ENCODE assay signal across 22 cellular contexts in the genomic region with DNA sequence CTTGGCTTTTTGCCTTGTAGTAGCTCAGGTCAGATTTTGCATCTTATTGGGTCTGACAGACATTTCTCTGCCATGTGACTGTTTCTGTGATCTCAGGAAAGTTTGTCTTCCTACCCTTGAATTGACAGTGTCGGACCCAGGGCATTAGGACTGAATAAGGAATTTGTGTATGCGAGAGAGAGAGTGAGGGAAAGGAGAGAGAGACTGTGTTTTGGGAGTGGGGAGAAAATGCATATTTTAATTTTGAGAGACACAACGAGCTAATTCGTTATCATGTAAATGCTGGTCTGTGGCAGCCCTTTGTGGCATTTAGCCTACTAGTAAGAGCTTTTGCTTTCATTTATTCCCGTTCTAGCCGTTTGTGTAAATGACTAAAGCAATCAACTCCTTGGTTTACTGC.
DNase-seq lines count a peak whose midpoint lies in the region; ATAC-seq, FAIRE-seq and TF ChIP-seq lines count a peak whose summit lies in the region.
"Had no signal": no experiment of that assay in that cellular context is flagged by ENCODE, and none has a peak within 500 bp of the region (broad histone marks: within the 10 kb centered on the region; RNA-seq: fewer than 3 reads in every experiment).

No MANE protein-coding gene starts in this region.

- H3K18ac ChIP-seq in H1 (ENCODE audit: extremely low read depth, low read length) = no peak overlapping the region

- CTCF ChIA-PET in H1 (lab: Charles Lee; ENCODE audit: partially characterized antibody) = interaction anchor here (0.6 to 3.1 kb wide), 6 partner anchors 8 to 590 kb away, joined by 3 to 42 read pairs (median 3); no protein-coding TSS in a partner anchor

- no peak overlapping the region for H2BK15ac ChIP-seq in H1 (ENCODE audit: low read length)

- H3K4ac ChIP-seq in H1 (replicated peaks; ENCODE audit: insufficient read length, low read depth, low read length) = no peak overlapping the region

- intact Hi-C loops in mucosa of descending colon (cut with DNase I, micrococcal nuclease) (no loop called here), stomach (cut with DNase I; ENCODE audit: low total_unique reads) (loop anchor here (10.0 kb wide), 1 partner anchor 651 kb away; no protein-coding TSS in a partner anchor)

- no peak for TF ChIP-seq POLR2A in H1 (IDR thresholded peaks at IDR 0.05; ENCODE audit: control extremely low read depth in 1 of 2, low read depth in 2 of 2, low read length in 2 of 2)
- TF ChIP-seq POLR2A in stomach (IDR thresholded peaks at IDR 0.05) = no peak

- DNase-seq in H1 (ENCODE audit: low read depth in 1 of 2, low spot score in 2 of 2) = no peak
- DNase-seq in mucosa of descending colon = no peak
- no peak for DNase-seq in anterior cingulate cortex (lab: John Stamatoyannopoulos, UW)
- no peak for DNase-seq in NCI-H2196 treated with DMSO at 0.1 percent for 48 hours (lab: John Stamatoyannopoulos, UW; ENCODE audit: unreplicated experiment)
- no peak for DNase-seq in stomach
- DNase-seq: activated CD4-positive, alpha-beta T cell treated with anti-CD3 and anti-CD28 coated beads, Interleukin-2, amount 50 U/mL, for 1 hour; activated naive CD4-positive, alpha-beta T cell treated with anti-CD3 and anti-CD28 coated beads for 36 hours; amygdala; DND-41; gastrocnemius medialis; HCEC 1CT; hippocampal formation; NCI-H1092 treated with DMSO at 0.1 percent for 48 hours; NCI-H2029; NCI-H2227 treated with DMSO at 0.1 percent for 48 hours; psoas muscle had no signal

- no peaks in the 10 kb centered on the region for H3K9me3 ChIP-seq in HUES64 (ENCODE audit: insufficient read depth, low read depth, low read length)
- H3K9me3 ChIP-seq in H1 (ENCODE audit: insufficient read depth in 2 of 2, low read depth in 1 of 2, low read length in 1 of 2) = no peaks in the 10 kb centered on the region
- H3K9me3 ChIP-seq in mucosa of descending colon = no peaks in the 10 kb centered on the region
- no peaks in the 10 kb centered on the region for H3K9me3 ChIP-seq in stomach
- H3K9me3 ChIP-seq: BLaER1, gastrocnemius medialis, neutrophil, psoas muscle had no signal

- no peak overlapping the region for H2BK5ac ChIP-seq in H1 (ENCODE audit: low read depth, low read length)

- H2BK120ac ChIP-seq in H1 (replicated peaks; ENCODE audit: low read depth, low read length) = no peak overlapping the region

- H3K56ac ChIP-seq in H1 (replicated peaks; ENCODE audit: insufficient read length, low read depth, low read length) = no peak overlapping the region

- H2AK5ac ChIP-seq in H1 (ENCODE audit: low read depth, low read length) = no peak overlapping the region

- no peaks in the 10 kb centered on the region for H3K4me1 ChIP-seq in ACC112 (ENCODE audit: control insufficient read depth, insufficient read depth, low read length, unreplicated experiment)
- H3K4me1 ChIP-seq in HUES64 (ENCODE audit: insufficient read depth, low read length) = peaks cover 35% of the 10 kb centered on the region
- H3K4me1 ChIP-seq in H1 (replicated peaks in 1 of 4; ENCODE audit: control insufficient read depth in 3 of 4, insufficient read depth in 4 of 4, low read length in 3 of 4) = peaks cover 5 to 25% (median 19%) of the 10 kb centered on the region in 4 experiments; a peak in 5 of 7 replicates
- no peaks in the 10 kb centered on the region for H3K4me1 ChIP-seq in mucosa of descending colon (ENCODE audit: low read depth)
- H3K4me1 ChIP-seq in stomach = no peaks in the 10 kb centered on the region
- H3K4me1 ChIP-seq: BLaER1, gastrocnemius medialis, psoas muscle had no signal

- peak overlapping the region; percentile 43 to 51; a peak in 3 of 4 replicates for H3K4me2 ChIP-seq in H1 (ENCODE audit: insufficient read depth in 1 of 2, low read depth in 2 of 2, low read length in 2 of 2)
- H3K4me2 ChIP-seq: BLaER1 had no signal

- H3K23ac ChIP-seq in H1 (ENCODE audit: insufficient read length) = no peak overlapping the region

- POLR2A ChIA-PET in H1 (lab: Charles Lee; ENCODE audit: partially characterized antibody) = no interaction called here

- 23% methylated on average over 6 of the region's 6 CpGs for WGBS in HUES64
- WGBS in H1 (ENCODE audit: extremely low coverage in 1 of 2, insufficient coverage in 1 of 2, insufficient read length in 1 of 2, insufficient replicate concordance in 2 of 2, low coverage in 1 of 2, low lambda C conversion rate in 2 of 2, missing lambda C conversion rate in 1 of 2), 2 experiments = 24 to 100% methylated on average over 1 to 6 of the region's 6 CpGs
- WGBS in stomach, 5 donors = 35 to 55% (median 46%) methylated on average over 6 of the region's 6 CpGs

- TF ChIP-seq CTCF in H1 (IDR thresholded peaks at IDR 0.05; ENCODE audit: control extremely low read depth in 1 of 3, insufficient read depth in 1 of 3, low read depth in 1 of 3, low read length in 3 of 3) (no peak), mucosa of descending colon (IDR thresholded peaks at IDR 0.05) (no peak), stomach (IDR thresholded peaks at IDR 0.05) (no peak)

- no peak overlapping the region for H4K91ac ChIP-seq in H1 (replicated peaks; ENCODE audit: insufficient read length, low read length)

- H2AFZ ChIP-seq in ACC112 (ENCODE audit: low read length, unreplicated experiment) (peak overlapping the region; percentile 24), H1 (ENCODE audit: low read length) (peak overlapping the region; percentile 47; the same call in 1 of the 2 replicates)

- H3K36me3 ChIP-seq in ACC112 (ENCODE audit: insufficient read depth, low read length) = no peaks in the 10 kb centered on the region
- no peaks in the 10 kb centered on the region for H3K36me3 ChIP-seq in HUES64 (ENCODE audit: insufficient read depth, low read length)
- no peaks in the 10 kb centered on the region for H3K36me3 ChIP-seq in H1 (ENCODE audit: control insufficient read depth in 2 of 4, insufficient read depth in 4 of 4, low read length in 3 of 4)
- H3K36me3 ChIP-seq in mucosa of descending colon (ENCODE audit: low read depth) = no peaks in the 10 kb centered on the region
- no peaks in the 10 kb centered on the region for H3K36me3 ChIP-seq in stomach
- H3K36me3 ChIP-seq: BLaER1, gastrocnemius medialis, neutrophil had no signal

- no peaks in the 10 kb centered on the region for H3K79me1 ChIP-seq in H1 (ENCODE audit: low read depth, low read length)

- H3K27me3 ChIP-seq in ACC112 (ENCODE audit: insufficient read depth, low read length) (no peaks in the 10 kb centered on the region), HUES64 (ENCODE audit: insufficient read depth, low read length) (no peaks in the 10 kb centered on the region), H1 (replicated peaks in 1 of 4; ENCODE audit: control insufficient read depth in 3 of 4, extremely low read depth in 1 of 4, insufficient read depth in 3 of 4, low read length in 3 of 4) (no peaks in the 10 kb centered on the region), stomach (no peaks in the 10 kb centered on the region)
- H3K27me3 ChIP-seq: BLaER1, gastrocnemius medialis had no signal

- TF ChIP-seq RAD21 in H1 (IDR thresholded peaks at IDR 0.05 in 1 of 2, conservative IDR thresholded peaks at IDR 0.05 in 1 of 2; ENCODE audit: low read depth in 2 of 2, low read length in 2 of 2) = no peak

- H4K5ac ChIP-seq in H1 (ENCODE audit: insufficient read length, low read depth, low read length) = no peak overlapping the region

- H4K20me1 ChIP-seq in H1 (replicated peaks in 1 of 2; ENCODE audit: control insufficient read depth in 1 of 2, insufficient read depth in 2 of 2, low read length in 2 of 2) = no peaks in the 10 kb centered on the region
- H4K20me1 ChIP-seq: BLaER1 had no signal

- no peaks in the 10 kb centered on the region for H3K79me2 ChIP-seq in ACC112 (ENCODE audit: control insufficient read depth, insufficient read depth, low read length, unreplicated experiment)
- H3K79me2 ChIP-seq in H1 (ENCODE audit: control insufficient read depth in 1 of 2, insufficient read depth in 2 of 2, low read length in 2 of 2) = no peaks in the 10 kb centered on the region

- no peak overlapping the region for H4K8ac ChIP-seq in H1 (ENCODE audit: extremely low read depth, insufficient read depth, low read length)

- H2BK20ac ChIP-seq in H1 (ENCODE audit: low read length) = no peak overlapping the region; the same call in 1 of the 2 replicates

- H3K4me3 ChIP-seq in ACC112 (ENCODE audit: low read depth, low read length) (no peak overlapping the region), HUES64 (ENCODE audit: low read length) (0 out of 2 replicates have a peak overlapping the region, but pooled peaks have one; percentile 6), H1 (ENCODE audit: extremely low read depth in 1 of 4, insufficient read depth in 2 of 4, low read depth in 3 of 4, low read length in 4 of 4) (peak overlapping the region in 1 of 4 experiments; percentile 30; a peak in 1 of 8 replicates), mucosa of descending colon (no peak overlapping the region), stomach (no peak overlapping the region)
- H3K4me3 ChIP-seq: BLaER1, gastrocnemius medialis, psoas muscle had no signal

- H2BK12ac ChIP-seq in H1 (ENCODE audit: low read depth, low read length) = no peak overlapping the region

- H3K9ac ChIP-seq in HUES64 (ENCODE audit: low read depth, low read length) (no peak overlapping the region), H1 (replicated peaks in 1 of 4; ENCODE audit: extremely low read depth in 1 of 4, low read depth in 3 of 4, low read length in 3 of 4) (no peak overlapping the region)
- H3K9ac ChIP-seq: BLaER1 had no signal

- ATAC-seq in mucosa of descending colon (peak; percentile 30), HG03097 (IDR thresholded peaks at IDR 0.05; ENCODE audit: low FRiP score, unreplicated experiment) (no peak)
- ATAC-seq: gastrocnemius medialis, psoas muscle had no signal

- no peak overlapping the region for H3K14ac ChIP-seq in H1 (ENCODE audit: insufficient read length)

- peak; percentile 36 for FAIRE-seq in H1 (lab: Jason Lieb, UNC)

- H3K23me2 ChIP-seq in H1 (ENCODE audit: low read depth, low read length) = 0 out of 2 replicates have a peak, but pooled peaks cover 3% of the 10 kb centered on the region

- TF ChIP-seq EP300 in H1 (IDR thresholded peaks at IDR 0.05; ENCODE audit: borderline replicate concordance in 1 of 2, low read depth in 2 of 2, low read length in 2 of 2) (no peak), stomach (IDR thresholded peaks at IDR 0.05) (no peak)

- no peak overlapping the region for H3K27ac ChIP-seq in ACC112 (ENCODE audit: low read depth, low read length)
- H3K27ac ChIP-seq in HUES64 (ENCODE audit: low read depth, low read length) = peak overlapping the region; percentile 69; the same call in 1 of the 2 replicates
- no peak overlapping the region for H3K27ac ChIP-seq in H1 (ENCODE audit: low read depth, low read length)
- H3K27ac ChIP-seq in stomach = peak overlapping the region in 2 of 5 donors; percentile 23 to 51
- H3K27ac ChIP-seq: BLaER1, gastrocnemius medialis, neutrophil, psoas muscle, VCaP had no signal

TF ChIP-seq in H1, 55 proteins besides CTCF, POLR2A, EP300 and RAD21 (continues in another document):
- TF ChIP-seq EGR1 (IDR thresholded peaks at IDR 0.05; ENCODE audit: borderline replicate concordance, low read depth, low read length) (no peak), TBP (IDR thresholded peaks at IDR 0.05; ENCODE audit: low read depth, low read length) (no peak), CEBPB (IDR thresholded peaks at IDR 0.05; ENCODE audit: low read depth, low read length) (no peak), ZNF274 (IDR thresholded peaks at IDR 0.05; ENCODE audit: borderline replicate concordance, extremely low read depth, low read length) (no peak), GABPA (IDR thresholded peaks at IDR 0.05; ENCODE audit: borderline replicate concordance, insufficient read depth, low read length) (no peak)
